Comparison of ENCODE assay signal across 23 cellular contexts in genomic region chr12:62767946-62768345, GRCh38.
DNase-seq lines count a peak whose midpoint lies in the region; ATAC-seq, FAIRE-seq and TF ChIP-seq lines count a peak whose summit lies in the region.
"Had no signal": no experiment of that assay in that cellular context is flagged by ENCODE, and none has a peak within 500 bp of the region (broad histone marks: within the 10 kb centered on the region; RNA-seq: fewer than 3 reads in every experiment).

No MANE protein-coding gene starts in this region.

- H3K4me2 ChIP-seq in A549: peak overlapping the region; percentile 34
- H3K4me2 ChIP-seq: BLaER1, KMS-11 had no signal

- ATAC-seq in A549: no peak
- ATAC-seq in HG03378 (IDR thresholded peaks at IDR 0.05; ENCODE audit: unreplicated experiment): no peak
- ATAC-seq: upper lobe of right lung had no signal

- POLR2A ChIA-PET in A549 (lab: Yijun Ruan, JAX): no interaction called here

- no peak for FAIRE-seq in A549 (lab: Jason Lieb, UNC)
- FAIRE-seq: colon, GM12892, H1 had no signal

- DNase-seq in NK-92 treated with Interleukin-12 subunit alpha and Interleukin-12 subunit beta, amount 100 ng/mL, for 24 hours (lab: John Stamatoyannopoulos, UW): peak; percentile 24
- DNase-seq in NK-92 (lab: John Stamatoyannopoulos, UW; ENCODE audit: unreplicated experiment): no peak
- DNase-seq in A549 (ENCODE audit: low read depth in 1 of 2, low spot score in 1 of 2): no peak
- peak; percentile 67 for DNase-seq in activated CD8-positive, alpha-beta memory T cell treated with anti-CD3 and anti-CD28 coated beads, Interleukin-2, amount 50 U/mL, for 48 hours
- peak; percentile 41 for DNase-seq in kidney tubule cell (ENCODE audit: low spot score)
- DNase-seq in HK-2 (ENCODE audit: unreplicated experiment): no peak
- DNase-seq in NCI-H748 (lab: John Stamatoyannopoulos, UW; ENCODE audit: unreplicated experiment): no peak
- DNase-seq: activated effector memory CD4-positive, alpha-beta T cell treated with anti-CD3 and anti-CD28 coated beads, Interleukin-2, amount 50 U/mL, for 16 hours; foreskin melanocyte; GDM1; NCI-H1092; NCI-H526 treated with DMSO at 0.1 percent for 48 hours; sigmoid colon; upper lobe of right lung had no signal

- TF ChIP-seq EP300 in A549 (IDR thresholded peaks at IDR 0.05): no peak

- H3K9me3 ChIP-seq in A549: no peaks in the 10 kb centered on the region
- H3K9me3 ChIP-seq: ascending aorta, BLaER1, sigmoid colon, upper lobe of right lung had no signal

- no peak for TF ChIP-seq CTCF in A549 (IDR thresholded peaks at IDR 0.05)

- TF ChIP-seq RAD21 in A549 (conservative IDR thresholded peaks at IDR 0.05 in 1 of 2, IDR thresholded peaks at IDR 0.05 in 1 of 2): no peak

- no peak overlapping the region for H3K4me3 ChIP-seq in A549
- H3K4me3 ChIP-seq: ascending aorta, BLaER1, sigmoid colon, SK-N-MC, upper lobe of right lung had no signal

- peak overlapping the region; percentile 71 to 93; a peak in 5 of 6 replicates for H3K27ac ChIP-seq in A549
- H3K27ac ChIP-seq: 22Rv1, ascending aorta, BLaER1, KMS-11, sigmoid colon, SK-N-MC, upper lobe of right lung had no signal

- peaks cover 61% of the 10 kb centered on the region for H3K4me1 ChIP-seq in A549
- H3K4me1 ChIP-seq: ascending aorta, BLaER1, upper lobe of right lung had no signal

- no peak for TF ChIP-seq POLR2A in A549 (IDR thresholded peaks at IDR 0.05; ENCODE audit: low read length)

- CTCF ChIA-PET in A549 (lab: Yijun Ruan, JAX): interaction anchor here (1.0 to 1.9 kb wide), 6 partner anchors 10 to 187 kb away, joined by 3 to 6 read pairs (median 3); no protein-coding TSS in a partner anchor

- 94% methylated on average over 4 of the region's 4 CpGs for WGBS in A549 (ENCODE audit: missing lambda C conversion rate)

TF ChIP-seq in A549, 52 proteins besides CTCF, POLR2A, EP300 and RAD21:
- TF ChIP-seq FOSL2 (IDR thresholded peaks at IDR 0.05) (no peak), FOSL2 (CRISPR knock-in tag; IDR thresholded peaks at IDR 0.05) (no peak), RFX5 (IDR thresholded peaks at IDR 0.05) (no peak), ESRRA (IDR thresholded peaks at IDR 0.05; ENCODE audit: borderline replicate concordance, low read length) (no peak)

Comparison
In these comparisons a context has a peak if more than half of its experiments do, and no peak if none do; other contexts are left out.
1. DNase-seq: peak in NK-92 treated with Interleukin-12 subunit alpha and Interleukin-12 subunit beta, amount 100 ng/mL, for 24 hours (single experiment), activated CD8-positive, alpha-beta memory T cell treated with anti-CD3 and anti-CD28 coated beads, Interleukin-2, amount 50 U/mL, for 48 hours (single experiment) and kidney tubule cell (single experiment); none in NK-92 (single experiment), A549 (0 of 2), HK-2 (single experiment) and NCI-H748 (single experiment).